ENCODE assay signal across 11 cellular contexts in genomic region chr3:159796744-159797143, GRCh38. TPM values are rescaled to one million over a fixed set of nuclear protein-coding genes. Genes with fewer than 3 reads are reported as not detected.
DNase-seq lines count a peak whose midpoint lies in the region; ATAC-seq, FAIRE-seq and TF ChIP-seq lines count a peak whose summit lies in the region.
"Had no signal": no experiment of that assay in that cellular context is flagged by ENCODE, and none has a peak within 500 bp of the region (broad histone marks: within the 10 kb centered on the region; RNA-seq: fewer than 3 reads in every experiment).

No MANE protein-coding gene starts in this region.

- CTCF ChIA-PET in A549 (lab: Yijun Ruan, JAX): interaction anchor here (1.3 to 7.0 kb wide), 3 partner anchors 9 to 30 kb away, joined by 3 to 56 read pairs (median 26); no protein-coding TSS in a partner anchor

- H3K27me3 ChIP-seq in psoas muscle (ENCODE audit: insufficient read depth in 3 of 3, low read length in 2 of 3): no peaks in the 10 kb centered on the region

- TF ChIP-seq POLR2A in A549 (IDR thresholded peaks at IDR 0.05; ENCODE audit: low read length): no peak

- POLR2A ChIA-PET in A549 (lab: Yijun Ruan, JAX): no interaction called here

- H3K27ac ChIP-seq in A549 (no peak overlapping the region), psoas muscle (no peak overlapping the region)
- H3K27ac ChIP-seq: C4-2B had no signal

- ATAC-seq in A549 (peak; percentile 37 to 57; a peak in 4 of 6 replicates), esophagus mucosa (peak; percentile 28), mucosa of descending colon (peak; percentile 12), GM18909 (IDR thresholded peaks at IDR 0.05; ENCODE audit: poor library complexity, unreplicated experiment) (no peak), psoas muscle (no peak)

- no peak for TF ChIP-seq EP300 in A549 (IDR thresholded peaks at IDR 0.05)

- H3K4me1 ChIP-seq in A549: peaks cover 51% of the 10 kb centered on the region
- H3K4me1 ChIP-seq in mucosa of descending colon (ENCODE audit: low read depth): no peaks in the 10 kb centered on the region
- H3K4me1 ChIP-seq in psoas muscle: no peaks in the 10 kb centered on the region

- intact Hi-C loops in mucosa of descending colon (cut with DNase I, micrococcal nuclease) (no loop called here), psoas muscle (cut with DNase I) (no loop called here)

- TF ChIP-seq CTCF in A549 (IDR thresholded peaks at IDR 0.05) (no peak), mucosa of descending colon (IDR thresholded peaks at IDR 0.05) (no peak), psoas muscle (IDR thresholded peaks at IDR 0.05) (no peak)

- WGBS in A549 (ENCODE audit: missing lambda C conversion rate): 75% methylated on average over 1 of the region's 1 CpG
- WGBS in psoas muscle, 3 donors: 3 to 14% (median 12%) methylated on average over 1 of the region's 1 CpG

- peak; percentile 23 to 53 for DNase-seq in A549 (ENCODE audit: low read depth in 1 of 2, low spot score in 1 of 2)
- DNase-seq in NCI-H226: peak; percentile 53
- no peak for DNase-seq in mucosa of descending colon
- DNase-seq in stimulated activated CD4-positive, alpha-beta T cell treated with anti-CD3 and anti-CD28 coated beads, Interleukin-15, amount 100 ng/mL, for 24 hours: no peak
- no peak for DNase-seq in mesenteric fat pad (ENCODE audit: low spot score)
- no peak for DNase-seq in psoas muscle
- DNase-seq: effector CD4-positive, alpha-beta T cell; NCI-H2081 had no signal

- no peak for FAIRE-seq in A549 (lab: Jason Lieb, UNC)

- no peak overlapping the region; the same call in 2 of the 3 replicates for H3K4me2 ChIP-seq in A549

- H3K9me3 ChIP-seq in A549: no peaks in the 10 kb centered on the region
- H3K9me3 ChIP-seq in mucosa of descending colon: no peaks in the 10 kb centered on the region
- no peaks in the 10 kb centered on the region for H3K9me3 ChIP-seq in psoas muscle

- no peak for TF ChIP-seq RAD21 in A549 (conservative IDR thresholded peaks at IDR 0.05 in 1 of 2, IDR thresholded peaks at IDR 0.05 in 1 of 2)

- no peak overlapping the region for H3K4me3 ChIP-seq in A549
- no peak overlapping the region for H3K4me3 ChIP-seq in mucosa of descending colon
- no peak overlapping the region for H3K4me3 ChIP-seq in psoas muscle

- no peaks in the 10 kb centered on the region for H3K36me3 ChIP-seq in mucosa of descending colon (ENCODE audit: low read depth)
- no peaks in the 10 kb centered on the region for H3K36me3 ChIP-seq in psoas muscle (ENCODE audit: insufficient read depth in 1 of 2, low read depth in 1 of 2)

TF ChIP-seq in A549, 52 proteins besides CTCF, POLR2A, EP300 and RAD21:
- TF ChIP-seq CBX2 (IDR thresholded peaks at IDR 0.05; ENCODE audit: borderline replicate concordance, low read depth) (no peak), GATA3 (IDR thresholded peaks at IDR 0.05; ENCODE audit: borderline replicate concordance) (no peak), CHD4 (IDR thresholded peaks at IDR 0.05; ENCODE audit: borderline replicate concordance) (no peak), JUN (IDR thresholded peaks at IDR 0.05) (no peak), HMGXB4 (CRISPR knock-in tag; IDR thresholded peaks at IDR 0.05; ENCODE audit: borderline replicate concordance) (no peak), PBX3 (IDR thresholded peaks at IDR 0.05) (no peak), ZSCAN20 (CRISPR knock-in tag; IDR thresholded peaks at IDR 0.05) (no peak), MAFK (IDR thresholded peaks at IDR 0.05; ENCODE audit: partially characterized antibody) (no peak), E2F6 (IDR thresholded peaks at IDR 0.05; ENCODE audit: borderline replicate concordance, low read depth) (no peak), REST (IDR thresholded peaks at IDR 0.05) (no peak), RFX5 (IDR thresholded peaks at IDR 0.05) (no peak), NPAS2 (CRISPR knock-in tag; IDR thresholded peaks at IDR 0.05; ENCODE audit: borderline replicate concordance) (no peak), ZFP36 (IDR thresholded peaks at IDR 0.05; ENCODE audit: borderline replicate concordance, partially characterized antibody) (no peak), TFCP2L1 (CRISPR knock-in tag; IDR thresholded peaks at IDR 0.05) (no peak), KDM1A (IDR thresholded peaks at IDR 0.05; ENCODE audit: low read depth) (no peak), EHF (CRISPR knock-in tag; IDR thresholded peaks at IDR 0.05) (no peak), RNF2 (IDR thresholded peaks at IDR 0.05; ENCODE audit: borderline replicate concordance, low read depth) (no peak), RARB (CRISPR knock-in tag; IDR thresholded peaks at IDR 0.05) (no peak), HOXB13 (CRISPR knock-in tag; IDR thresholded peaks at IDR 0.05; ENCODE audit: low read depth) (no peak)

RNA-seq across cellular contexts. Expression of gene SCHIP1, which starts 42.9 kb away (rescaled TPM):
- 2.7 and 3.5 TPM in 2 replicates for polyA plus RNA-seq in A549 (2011; rRNA removed)
- polyA plus RNA-seq in A549 (2012; cell fraction: cytosol; rRNA removed): 0.13 and 0.15 TPM in 2 replicates
- polyA plus RNA-seq in A549 (2012; cell fraction: nucleus; rRNA removed): 1.3 TPM in 2 replicates
- 2.0 to 3.6 TPM (median 2.6 TPM) in 3 replicates for polyA plus RNA-seq in A549 (2017; fragmentation: RNase III; extraction: RNeasy Plus Mini Kit Qiagen cat#74134 plus additional on column Dnase treatment)
- 5.2 and 7.1 TPM in 2 replicates for polyA minus RNA-seq in A549 (2011; rRNA and poly(A)+ RNA removed)
- 1.00 TPM for total RNA-seq in esophagus mucosa
- total RNA-seq in mucosa of descending colon: 10 to 100 TPM in 1 of 3 donors, 1 to 10 TPM in 2; 1.1 to 11.6 (median 1.7) TPM
- total RNA-seq in mesenteric fat pad: 11.9 TPM
- 100 to 1,000 TPM in 2 of 4 donors, 10 to 100 TPM in 2; 49.1 to 206 (median 90.3) TPM for total RNA-seq in psoas muscle
- polyA plus RNA-seq in psoas muscle: 100 to 1,000 TPM in 1 of 3 donors, 10 to 100 TPM in 2; 27.1 to 129 (median 68.6) TPM

Comparison
In these comparisons a context has a peak if more than half of its experiments do, and no peak if none do; other contexts are left out.
1. ATAC-seq: peak in A549 (2 of 2), esophagus mucosa (single experiment) and mucosa of descending colon (single experiment); none in GM18909 (single experiment) and psoas muscle (0 of 4).
2. DNase-seq: peak in A549 (2 of 2) and NCI-H226 (single experiment); none in mucosa of descending colon (0 of 3), stimulated activated CD4-positive, alpha-beta T cell treated with anti-CD3 and anti-CD28 coated beads, Interleukin-15, amount 100 ng/mL, for 24 hours (single experiment), mesenteric fat pad (single experiment) and psoas muscle (0 of 2).